In genomic region chr13:107827840-107828549, GRCh38 we compare ENCODE assay signal across 32 cellular contexts.
"Had no signal": no experiment of that assay in that cellular context is flagged by ENCODE, and none has a peak within 500 bp of the region (broad histone marks: within the 10 kb centered on the region; RNA-seq: fewer than 3 reads in every experiment).

No MANE protein-coding gene starts in this region.

- H3K27me3 ChIP-seq: cardiac muscle cell had no signal

- H3K36me3 ChIP-seq: cardiac muscle cell had no signal

- H3K27ac ChIP-seq: cardiac muscle cell, VCaP had no signal

- ATAC-seq: activated CD8-positive, alpha-beta memory T cell treated with anti-CD3 and anti-CD28 coated beads, Interleukin-2, amount 10 ng/mL, durations not matched to agents 7 days and 5 days; activated T-cell treated with anti-CD3 and anti-CD28 coated beads, Interleukin-2, amount 50 U/mL, for 72 hours; activated T-helper 17 cell treated with anti-CD3 and anti-CD28 coated beads, Interleukin-2, amount 50 U/mL, for 72 hours; Panc1 had no signal

- DNase-seq: activated CD4-positive, alpha-beta memory T cell treated with anti-CD3 and anti-CD28 coated beads, Interleukin-2, amount 10 ng/mL, durations not matched to agents 7 days and 5 days; activated CD4-positive, alpha-beta T cell treated with anti-CD3 and anti-CD28 coated beads for 1 hour; activated CD4-positive, alpha-beta T cell treated with anti-CD3 and anti-CD28 coated beads for 48 hours; activated CD4-positive, CD25-positive, alpha-beta regulatory T cell; activated CD8-positive, alpha-beta memory T cell treated with anti-CD3 and anti-CD28 coated beads for 24 hours; activated CD8-positive, alpha-beta memory T cell treated with anti-CD3 and anti-CD28 coated beads, Interleukin-2, amount 10 ng/mL, durations not matched to agents 7 days and 5 days; activated CD8-positive, alpha-beta memory T cell treated with anti-CD3 and anti-CD28 coated beads, Interleukin-2, amount 50 U/mL, for 48 hours; activated effector memory CD4-positive, alpha-beta T cell treated with anti-CD3 and anti-CD28 coated beads, Interleukin-2, amount 50 U/mL, for 16 hours; activated naive CD4-positive, alpha-beta T cell; activated naive CD4-positive, alpha-beta T cell treated with anti-CD3 and anti-CD28 coated beads, Interleukin-2, amount 50 U/mL, for 16 hours; activated naive CD8-positive, alpha-beta T cell treated with anti-CD3 and anti-CD28 coated beads for 36 hours; activated T-cell treated with anti-CD3 and anti-CD28 coated beads, Interleukin-2, amount 50 U/mL, for 72 hours; amniotic stem cell; aorta; Karpas-422; KBM-7; NCI-H1048; NCI-H1105 treated with DMSO at 0.1 percent for 48 hours; NCI-H1436; NCI-H1694; NCI-H1930; NCI-H2081 treated with DMSO at 0.1 percent for 48 hours; NCI-H345; NCI-H524 treated with DMSO at 0.1 percent for 48 hours; SIG-M5; T-helper 1 cell; T-helper 2 cell; T-helper 9 cell had no signal

- H3K4me3 ChIP-seq: cardiac muscle cell had no signal
